In genomic region chr12:24562761-24563392, GRCh38 we compare ENCODE assay signal across 8 cellular contexts.
A peak's percentile ranks its signal among the peaks of the same experiment; 100 is the strongest.
DNase-seq lines count a peak whose midpoint lies in the region; ATAC-seq, FAIRE-seq and TF ChIP-seq lines count a peak whose summit lies in the region.

No MANE protein-coding gene starts in this region.

- intact Hi-C loops in posterior cingulate gyrus (cut with DNase I) = no loop called here

- ATAC-seq in GM19328 (IDR thresholded peaks at IDR 0.05; ENCODE audit: unreplicated experiment) (no peak), HG03095 (IDR thresholded peaks at IDR 0.05; ENCODE audit: unreplicated experiment) (no peak)

- peaks cover 14% of the 10 kb centered on the region for H3K4me1 Mint-ChIP-seq in activated naive CD8-positive, alpha-beta T cell treated with anti-CD3 and anti-CD28 coated beads for 36 hours

- no peaks in the 10 kb centered on the region for H3K36me3 ChIP-seq in right atrium auricular region

- H3K27ac ChIP-seq in right atrium auricular region = peak overlapping the region; percentile 86 to 93

- peak overlapping the region; percentile 71 for H3K4me3 Mint-ChIP-seq in activated naive CD8-positive, alpha-beta T cell treated with anti-CD3 and anti-CD28 coated beads for 36 hours

- peak overlapping the region; percentile 70 to 82 for H3K4me3 ChIP-seq in right atrium auricular region

- TF ChIP-seq CTCF in right atrium auricular region (IDR thresholded peaks at IDR 0.05) = no peak

- no peak for FAIRE-seq in GM19239 (lab: Jason Lieb, UNC)

- no peaks in the 10 kb centered on the region for H3K27me3 ChIP-seq in right atrium auricular region

- peaks cover 72% of the 10 kb centered on the region for H3K27me3 Mint-ChIP-seq in activated naive CD8-positive, alpha-beta T cell treated with anti-CD3 and anti-CD28 coated beads for 36 hours

- no peaks in the 10 kb centered on the region for H3K9me3 Mint-ChIP-seq in activated naive CD8-positive, alpha-beta T cell treated with anti-CD3 and anti-CD28 coated beads for 36 hours

- DNase-seq in Daoy (ENCODE audit: low read depth) (peak; percentile 46), HuH-7.5 (ENCODE audit: low spot score) (peak; percentile 47), right atrium auricular region (ENCODE audit: low spot score) (no peak), posterior cingulate gyrus (peak in 9 of 10 donors; percentile 24 to 88 (median 38)), GM19239 (ENCODE audit: insufficient read length, low spot score) (no peak)
- peak; percentile 12 for DNase-seq in activated naive CD8-positive, alpha-beta T cell treated with anti-CD3 and anti-CD28 coated beads for 36 hours

- no peaks in the 10 kb centered on the region for H3K36me3 Mint-ChIP-seq in activated naive CD8-positive, alpha-beta T cell treated with anti-CD3 and anti-CD28 coated beads for 36 hours

- no peak overlapping the region for H3K27ac Mint-ChIP-seq in activated naive CD8-positive, alpha-beta T cell treated with anti-CD3 and anti-CD28 coated beads for 36 hours

- peaks cover 0 to 18% of the 10 kb centered on the region in 2 donors for H3K4me1 ChIP-seq in right atrium auricular region

- H3K9me3 ChIP-seq in right atrium auricular region = no peaks in the 10 kb centered on the region

Comparison
In these comparisons a context has a peak if more than half of its experiments do, and no peak if none do; other contexts are left out.
1. DNase-seq: peak in Daoy (single experiment), HuH-7.5 (single experiment), activated naive CD8-positive, alpha-beta T cell treated with anti-CD3 and anti-CD28 coated beads for 36 hours (single experiment) and posterior cingulate gyrus (9 of 10); none in right atrium auricular region (single experiment) and GM19239 (single experiment).